Comparison of ENCODE assay signal across 9 cellular contexts in genomic region chr13:91406619-91407018, GRCh38. TPM values are rescaled to one million over a fixed set of nuclear protein-coding genes. Genes with fewer than 3 reads are reported as not detected.
DNase-seq lines count a peak whose midpoint lies in the region; ATAC-seq and TF ChIP-seq lines count a peak whose summit lies in the region.
"Had no signal": no experiment of that assay in that cellular context is flagged by ENCODE, and none has a peak within 500 bp of the region (broad histone marks: within the 10 kb centered on the region; RNA-seq: fewer than 3 reads in every experiment).

No MANE protein-coding gene starts in this region.

- POLR2A ChIA-PET in CD8-positive, alpha-beta T cell (lab: Charles Lee): no interaction called here

- H3K27me3 ChIP-seq in CD8-positive, alpha-beta T cell (ENCODE audit: insufficient read depth, low read length): no peaks in the 10 kb centered on the region
- H3K27me3 ChIP-seq in WERI-Rb-1 (ENCODE audit: insufficient read depth, low read depth, severe bottlenecking): no peaks in the 10 kb centered on the region

- no peaks in the 10 kb centered on the region for H3K4me1 Mint-ChIP-seq in CD8-positive, alpha-beta T cell (ENCODE audit: low read depth)

- no peak overlapping the region for H3K27ac Mint-ChIP-seq in CD8-positive, alpha-beta T cell

- H3K36me3 ChIP-seq in CD8-positive, alpha-beta T cell (ENCODE audit: insufficient read depth, low read length): no peaks in the 10 kb centered on the region
- no peaks in the 10 kb centered on the region for H3K36me3 ChIP-seq in WERI-Rb-1

- peaks cover 17% of the 10 kb centered on the region for H3K27me3 Mint-ChIP-seq in CD8-positive, alpha-beta T cell (ENCODE audit: low read depth)

- no peak for TF ChIP-seq CTCF in CD8-positive, alpha-beta T cell (IDR thresholded peaks at IDR 0.05)
- peak; percentile 65 for TF ChIP-seq CTCF in WERI-Rb-1 (IDR thresholded peaks at IDR 0.05; ENCODE audit: low read depth, low read length)

- H3K4me1 ChIP-seq in CD8-positive, alpha-beta T cell (ENCODE audit: insufficient read depth, low read length): no peaks in the 10 kb centered on the region

- no peak overlapping the region for H3K4me3 Mint-ChIP-seq in CD8-positive, alpha-beta T cell

- H3K9me3 ChIP-seq in CD8-positive, alpha-beta T cell (ENCODE audit: low read length): no peaks in the 10 kb centered on the region
- no peaks in the 10 kb centered on the region for H3K9me3 ChIP-seq in WERI-Rb-1 (ENCODE audit: severe bottlenecking)

- DNase-seq in CD8-positive, alpha-beta T cell: peak in 1 of 7 experiments; percentile 16
- peak; percentile 88 for DNase-seq in NCI-H146 treated with DMSO at 0.1 percent for 48 hours (lab: John Stamatoyannopoulos, UW; ENCODE audit: unreplicated experiment)
- peak; percentile 69 for DNase-seq in WERI-Rb-1
- DNase-seq in iris pigment epithelial cell (ENCODE audit: low read depth): peak; percentile 29
- no peak for DNase-seq in ureter (ENCODE audit: low spot score)
- no peak for DNase-seq in HPDE6-E6E7 (ENCODE audit: extremely low spot score)

- CTCF ChIA-PET in CD8-positive, alpha-beta T cell (lab: Charles Lee): interaction anchor here (1.3 to 4.1 kb wide), 2 partner anchors 11 to 94 kb away, joined by 5 to 18 read pairs; no protein-coding TSS in a partner anchor

- no peak overlapping the region for H3K4me3 ChIP-seq in CD8-positive, alpha-beta T cell (ENCODE audit: low read depth, low read length)
- H3K4me3 ChIP-seq in WERI-Rb-1 (ENCODE audit: low read depth, low read length): no peak overlapping the region

- ATAC-seq in CD8-positive, alpha-beta T cell: peak; percentile 14
- ATAC-seq in GM18502 (IDR thresholded peaks at IDR 0.05; ENCODE audit: poor library complexity, unreplicated experiment) (peak; percentile 72), HG02885 (IDR thresholded peaks at IDR 0.05; ENCODE audit: poor library complexity, unreplicated experiment) (peak; percentile 75)
- ATAC-seq: right cardiac atrium had no signal

- intact Hi-C loops in CD8-positive, alpha-beta T cell (cut with DNase I, micrococcal nuclease): loop anchor here (1.0 to 5.0 kb wide), 4 partner anchors 32 to 272 kb away; no protein-coding TSS in a partner anchor

- no peak overlapping the region for H3K27ac ChIP-seq in CD8-positive, alpha-beta T cell (ENCODE audit: low read depth, low read length)
- H3K27ac ChIP-seq in WERI-Rb-1: no peak overlapping the region

- no peaks in the 10 kb centered on the region for H3K36me3 Mint-ChIP-seq in CD8-positive, alpha-beta T cell

- H3K9me3 Mint-ChIP-seq in CD8-positive, alpha-beta T cell: peaks cover 2% of the 10 kb centered on the region

RNA-seq across cellular contexts. Expression of gene GPC5, which starts 8.2 kb away (rescaled TPM):
- total RNA-seq in CD8-positive, alpha-beta T cell: under 1 TPM in 1 of 2 experiments, not detected in 1; 0.14 TPM
- total RNA-seq in ureter: 0.39 TPM

RNA-seq across cellular contexts. Expression of gene MIR17HG, which starts 59.1 kb away (rescaled TPM):
- total RNA-seq in CD8-positive, alpha-beta T cell: 1 to 10 TPM; 6.4 TPM
- total RNA-seq in ureter: 4.2 TPM

Comparison
In these comparisons a context has a peak if more than half of its experiments do, and no peak if none do; other contexts are left out.
1. ATAC-seq: peak in every context shown above with its lines; median percentile 75 in HG02885; 72 in GM18502; 14 in CD8-positive, alpha-beta T cell.
2. DNase-seq: peak in NCI-H146 treated with DMSO at 0.1 percent for 48 hours (single experiment), WERI-Rb-1 (single experiment) and iris pigment epithelial cell (single experiment); none in ureter (single experiment) and HPDE6-E6E7 (single experiment).